ENCODE assay signal across 1 cellular context in the genomic region with DNA sequence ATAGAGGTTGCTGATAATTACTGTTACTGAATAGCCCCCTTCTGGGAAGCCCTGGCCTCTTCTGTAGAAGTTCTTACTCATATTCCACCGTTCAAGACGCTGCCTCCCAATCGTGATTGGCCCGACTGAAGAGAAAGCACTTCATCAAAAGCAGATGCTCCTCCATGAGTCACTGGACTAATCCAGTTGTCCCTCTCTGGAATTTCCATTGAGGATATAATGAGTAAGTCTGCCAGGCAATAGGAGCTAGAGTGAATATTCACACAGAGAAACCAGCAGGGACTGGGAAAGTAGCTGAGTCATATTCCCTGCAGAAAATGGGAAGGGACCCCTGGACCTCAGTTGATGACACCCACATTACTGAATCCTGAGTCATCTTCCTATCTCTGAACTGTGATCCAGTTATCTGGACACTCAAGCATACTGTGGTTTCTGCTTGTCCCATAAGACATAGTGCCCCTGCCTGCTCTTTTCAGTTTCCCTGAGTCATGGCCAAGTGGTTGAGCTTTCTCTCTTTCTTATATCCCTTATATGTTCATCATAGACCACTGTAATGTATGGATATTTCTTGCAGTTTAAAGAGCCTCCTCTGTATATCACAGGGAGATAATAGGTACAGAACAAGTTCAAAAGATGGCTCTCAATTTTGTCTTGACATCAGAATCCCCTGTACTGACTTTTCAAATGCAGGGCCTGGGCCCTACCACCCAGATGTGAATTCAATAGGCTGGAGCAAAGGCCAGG.
TF ChIP-seq lines count a peak whose summit lies in the region.

No MANE protein-coding gene starts in this region.

TF ChIP-seq in K562, 482 proteins besides CTCF, POLR2A, EP300 and RAD21 (continued from another document and continues in another):
- TF ChIP-seq CHD7 (IDR thresholded peaks at IDR 0.05; ENCODE audit: low read depth, low read length) (no peak), TOE1 (IDR thresholded peaks at IDR 0.05; ENCODE audit: borderline replicate concordance) (no peak; the same call in 1 of the 2 replicates), TOE1 (CRISPR knock-in tag; IDR thresholded peaks at IDR 0.05; ENCODE audit: borderline replicate concordance, low read depth) (no peak), MTA1 (IDR thresholded peaks at IDR 0.05; ENCODE audit: borderline replicate concordance) (peak; percentile 86), SRSF1 (IDR thresholded peaks at IDR 0.05; ENCODE audit: low read depth, low read length) (no peak), RBFOX2 (IDR thresholded peaks at IDR 0.05; ENCODE audit: low read depth, low read length) (no peak), GABPA (tag; conservative IDR thresholded peaks at IDR 0.05; ENCODE audit: low read depth) (0 out of 2 replicates have a peak, but pooled peaks have one; percentile 11), ZNF174 (CRISPR knock-in tag; IDR thresholded peaks at IDR 0.05) (no peak), ZNF639 (CRISPR knock-in tag; conservative IDR thresholded peaks at IDR 0.05 in 1 of 2, IDR thresholded peaks at IDR 0.05 in 1 of 2) (peak in 1 of 2 experiments; percentile 69; a peak in 1 of 4 replicates), ZNF79 (CRISPR knock-in tag; IDR thresholded peaks at IDR 0.05; ENCODE audit: low read depth) (no peak), ZC3H11A (IDR thresholded peaks at IDR 0.05; ENCODE audit: low read depth, low read length) (no peak), NCOA6 (IDR thresholded peaks at IDR 0.05) (no peak), SMAD3 (CRISPR knock-in tag; conservative IDR thresholded peaks at IDR 0.05) (no peak), ZNF224 (CRISPR knock-in tag; IDR thresholded peaks at IDR 0.05) (no peak), ETV6 (IDR thresholded peaks at IDR 0.05; ENCODE audit: borderline replicate concordance in 1 of 2, low read depth in 2 of 2, low read length in 1 of 2) (no peak), ETV6 (CRISPR knock-in tag; IDR thresholded peaks at IDR 0.05; ENCODE audit: borderline replicate concordance) (no peak), PHF8 (IDR thresholded peaks at IDR 0.05; ENCODE audit: borderline replicate concordance, low read length) (no peak), POLR3G (IDR thresholded peaks at IDR 0.05; ENCODE audit: extremely low read depth, insufficient read length, insufficient replicate concordance) (no peak), CBX3 (IDR thresholded peaks at IDR 0.05; ENCODE audit: borderline replicate concordance in 1 of 2, low read length in 2 of 2) (peak in 1 of 2 experiments; percentile 82; a peak in 2 of 3 replicates), MTA3 (IDR thresholded peaks at IDR 0.05; ENCODE audit: borderline replicate concordance) (peak; percentile 93), BDP1 (IDR thresholded peaks at IDR 0.05; ENCODE audit: insufficient read depth, insufficient read length) (no peak), COPS2 (conservative IDR thresholded peaks at IDR 0.05) (no peak), NCOA2 (IDR thresholded peaks at IDR 0.05; ENCODE audit: partially characterized antibody in 2 of 2) (peak; percentile 32 to 73), RFX1 (IDR thresholded peaks at IDR 0.05) (no peak), LEF1 (IDR thresholded peaks at IDR 0.05) (peak; percentile 86), DIDO1 (tag; IDR thresholded peaks at IDR 0.05; ENCODE audit: low read depth) (no peak), EP400 (IDR thresholded peaks at IDR 0.05) (peak; percentile 67), RBM39 (optimal IDR thresholded peaks at IDR 0.05; ENCODE audit: low read depth, low read length) (no peak)
- TF ChIP-seq, protein P1, sequence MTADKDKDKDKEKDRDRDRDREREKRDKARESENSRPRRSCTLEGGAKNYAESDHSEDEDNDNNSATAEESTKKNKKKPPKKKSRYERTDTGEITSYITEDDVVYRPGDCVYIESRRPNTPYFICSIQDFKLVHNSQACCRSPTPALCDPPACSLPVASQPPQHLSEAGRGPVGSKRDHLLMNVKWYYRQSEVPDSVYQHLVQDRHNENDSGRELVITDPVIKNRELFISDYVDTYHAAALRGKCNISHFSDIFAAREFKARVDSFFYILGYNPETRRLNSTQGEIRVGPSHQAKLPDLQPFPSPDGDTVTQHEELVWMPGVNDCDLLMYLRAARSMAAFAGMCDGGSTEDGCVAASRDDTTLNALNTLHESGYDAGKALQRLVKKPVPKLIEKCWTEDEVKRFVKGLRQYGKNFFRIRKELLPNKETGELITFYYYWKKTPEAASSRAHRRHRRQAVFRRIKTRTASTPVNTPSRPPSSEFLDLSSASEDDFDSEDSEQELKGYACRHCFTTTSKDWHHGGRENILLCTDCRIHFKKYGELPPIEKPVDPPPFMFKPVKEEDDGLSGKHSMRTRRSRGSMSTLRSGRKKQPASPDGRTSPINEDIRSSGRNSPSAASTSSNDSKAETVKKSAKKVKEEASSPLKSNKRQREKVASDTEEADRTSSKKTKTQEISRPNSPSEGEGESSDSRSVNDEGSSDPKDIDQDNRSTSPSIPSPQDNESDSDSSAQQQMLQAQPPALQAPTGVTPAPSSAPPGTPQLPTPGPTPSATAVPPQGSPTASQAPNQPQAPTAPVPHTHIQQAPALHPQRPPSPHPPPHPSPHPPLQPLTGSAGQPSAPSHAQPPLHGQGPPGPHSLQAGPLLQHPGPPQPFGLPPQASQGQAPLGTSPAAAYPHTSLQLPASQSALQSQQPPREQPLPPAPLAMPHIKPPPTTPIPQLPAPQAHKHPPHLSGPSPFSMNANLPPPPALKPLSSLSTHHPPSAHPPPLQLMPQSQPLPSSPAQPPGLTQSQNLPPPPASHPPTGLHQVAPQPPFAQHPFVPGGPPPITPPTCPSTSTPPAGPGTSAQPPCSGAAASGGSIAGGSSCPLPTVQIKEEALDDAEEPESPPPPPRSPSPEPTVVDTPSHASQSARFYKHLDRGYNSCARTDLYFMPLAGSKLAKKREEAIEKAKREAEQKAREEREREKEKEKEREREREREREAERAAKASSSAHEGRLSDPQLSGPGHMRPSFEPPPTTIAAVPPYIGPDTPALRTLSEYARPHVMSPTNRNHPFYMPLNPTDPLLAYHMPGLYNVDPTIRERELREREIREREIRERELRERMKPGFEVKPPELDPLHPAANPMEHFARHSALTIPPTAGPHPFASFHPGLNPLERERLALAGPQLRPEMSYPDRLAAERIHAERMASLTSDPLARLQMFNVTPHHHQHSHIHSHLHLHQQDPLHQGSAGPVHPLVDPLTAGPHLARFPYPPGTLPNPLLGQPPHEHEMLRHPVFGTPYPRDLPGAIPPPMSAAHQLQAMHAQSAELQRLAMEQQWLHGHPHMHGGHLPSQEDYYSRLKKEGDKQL (CRISPR knock-in tag; IDR thresholded peaks at IDR 0.05; ENCODE audit: borderline replicate concordance) = no peak
- TF ChIP-seq, protein P2, sequence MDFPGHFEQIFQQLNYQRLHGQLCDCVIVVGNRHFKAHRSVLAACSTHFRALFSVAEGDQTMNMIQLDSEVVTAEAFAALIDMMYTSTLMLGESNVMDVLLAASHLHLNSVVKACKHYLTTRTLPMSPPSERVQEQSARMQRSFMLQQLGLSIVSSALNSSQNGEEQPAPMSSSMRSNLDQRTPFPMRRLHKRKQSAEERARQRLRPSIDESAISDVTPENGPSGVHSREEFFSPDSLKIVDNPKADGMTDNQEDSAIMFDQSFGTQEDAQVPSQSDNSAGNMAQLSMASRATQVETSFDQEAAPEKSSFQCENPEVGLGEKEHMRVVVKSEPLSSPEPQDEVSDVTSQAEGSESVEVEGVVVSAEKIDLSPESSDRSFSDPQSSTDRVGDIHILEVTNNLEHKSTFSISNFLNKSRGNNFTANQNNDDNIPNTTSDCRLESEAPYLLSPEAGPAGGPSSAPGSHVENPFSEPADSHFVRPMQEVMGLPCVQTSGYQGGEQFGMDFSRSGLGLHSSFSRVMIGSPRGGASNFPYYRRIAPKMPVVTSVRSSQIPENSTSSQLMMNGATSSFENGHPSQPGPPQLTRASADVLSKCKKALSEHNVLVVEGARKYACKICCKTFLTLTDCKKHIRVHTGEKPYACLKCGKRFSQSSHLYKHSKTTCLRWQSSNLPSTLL (IDR thresholded peaks at IDR 0.05) = peak; percentile 85
